ENCODE assay signal across 8 cellular contexts in genomic region chr19:15584541-15585115, GRCh38. TPM values are rescaled to one million over a fixed set of nuclear protein-coding genes. Genes with fewer than 3 reads are reported as not detected.
DNase-seq lines count a peak whose midpoint lies in the region; ATAC-seq and TF ChIP-seq lines count a peak whose summit lies in the region.

No MANE protein-coding gene starts in this region.

- no peak overlapping the region for H2BK12ac ChIP-seq in H9 (ENCODE audit: insufficient read length, low read depth, low read length)

- H4K5ac ChIP-seq in H9 (ENCODE audit: insufficient read length, low read depth, low read length) = no peak overlapping the region

- H3K4me2 ChIP-seq in H9 (ENCODE audit: insufficient read depth, insufficient read length, low read length) (no peak overlapping the region), OCI-LY7 (ENCODE audit: low read length) (no peak overlapping the region)

- POLR2A ChIA-PET in OCI-LY7 (lab: Charles Lee) = no interaction called here
- POLR2A ChIA-PET in naive thymus-derived CD8-positive, alpha-beta T cell (lab: Charles Lee) = no interaction called here

- CTCF ChIA-PET in OCI-LY7 (lab: Charles Lee; ENCODE audit: unreplicated experiment) = no interaction called here

- no peak overlapping the region for H3K9ac ChIP-seq in H9 (ENCODE audit: extremely low read depth, insufficient read length, low read length)

- no peak overlapping the region for H2BK120ac ChIP-seq in H9 (ENCODE audit: low read depth, low read length, poor library complexity, severe bottlenecking)

- WGBS in H9 (ENCODE audit: extremely low coverage, insufficient read length, low lambda C conversion rate) = no CpG with 5 or more reads among the region's 35 CpGs

- intact Hi-C loops in OCI-LY7 (cut with micrococcal nuclease; ENCODE audit: unreplicated experiment) = no loop called here

- no peak overlapping the region for H4K8ac ChIP-seq in H9 (replicated peaks; ENCODE audit: insufficient read length, low read depth, low read length)

- H3K4me3 Mint-ChIP-seq in H9 = peak overlapping the region in 1 of 2 experiments; percentile 63; a peak in 3 of 5 replicates
- H3K4me3 Mint-ChIP-seq in naive thymus-derived CD8-positive, alpha-beta T cell = peak overlapping the region in 8 of 10 donors; percentile 33 to 74 (median 63)
- no peak overlapping the region for H3K4me3 Mint-ChIP-seq in stimulated activated memory B cell treated with anti-CD40 and anti-IgM and Interleukin-4, amounts not matched to agents 10 μg/mL and 1 μg/mL and 100 μg/mL, for 72 hours

- H2BK5ac ChIP-seq in H9 (ENCODE audit: insufficient read length, low read length) = no peak overlapping the region

- peaks cover 60 to 88% of the 10 kb centered on the region in 2 experiments for H3K9me3 Mint-ChIP-seq in H9
- H3K9me3 Mint-ChIP-seq in naive thymus-derived CD8-positive, alpha-beta T cell = no peaks in the 10 kb centered on the region
- no peaks in the 10 kb centered on the region for H3K9me3 Mint-ChIP-seq in stimulated activated memory B cell treated with anti-CD40 and anti-IgM and Interleukin-4, amounts not matched to agents 10 μg/mL and 1 μg/mL and 100 μg/mL, for 72 hours

- H3K27ac ChIP-seq in H9 (ENCODE audit: insufficient read length, low read depth, low read length) (no peak overlapping the region), OCI-LY7 (ENCODE audit: low read depth, low read length, poor library complexity, severe bottlenecking) (no peak overlapping the region)

- peak; percentile 81 for ATAC-seq in esophagus mucosa
- ATAC-seq in naive thymus-derived CD8-positive, alpha-beta T cell = peak; percentile 98 to 99
- peak; percentile 78 for ATAC-seq in stimulated activated memory B cell treated with anti-CD40 and anti-IgM and Interleukin-4, amounts not matched to agents 10 μg/mL and 1 μg/mL and 100 μg/mL, for 72 hours
- no peak for ATAC-seq in HG02981 (IDR thresholded peaks at IDR 0.05; ENCODE audit: unreplicated experiment)

- no peaks in the 10 kb centered on the region for H3K36me3 ChIP-seq in OCI-LY7 (ENCODE audit: insufficient read depth, low read length)

- peaks cover 3% of the 10 kb centered on the region; the same call in 1 of the 2 replicates for H3K27me3 Mint-ChIP-seq in H9 (ENCODE audit: low read depth)
- H3K27me3 Mint-ChIP-seq in naive thymus-derived CD8-positive, alpha-beta T cell = peaks cover 13 to 41% (median 15%) of the 10 kb centered on the region in 5 donors
- H3K27me3 Mint-ChIP-seq in stimulated activated memory B cell treated with anti-CD40 and anti-IgM and Interleukin-4, amounts not matched to agents 10 μg/mL and 1 μg/mL and 100 μg/mL, for 72 hours = peaks cover 66% of the 10 kb centered on the region

- H3K4ac ChIP-seq in H9 (ENCODE audit: low read depth, low read length) = no peak overlapping the region

- H3K79me1 ChIP-seq in H9 (ENCODE audit: insufficient read depth, low read depth, low read length, poor library complexity, severe bottlenecking) = no peaks in the 10 kb centered on the region

- H4K91ac ChIP-seq in H9 (ENCODE audit: insufficient read length, low read depth, low read length) = no peak overlapping the region

- H3K9me3 ChIP-seq in H9 (ENCODE audit: control insufficient read depth, low read depth, low read length) = peaks cover 20% of the 10 kb centered on the region
- H3K9me3 ChIP-seq in OCI-LY7 (ENCODE audit: low read length) = no peaks in the 10 kb centered on the region

- TF ChIP-seq CTCF in H9 (conservative IDR thresholded peaks at IDR 0.05) = peak; percentile 67
- TF ChIP-seq CTCF in OCI-LY7 (conservative IDR thresholded peaks at IDR 0.05; ENCODE audit: low read length) = peak; percentile 87

- H3K23me2 ChIP-seq in H9 (ENCODE audit: insufficient read length, low read depth, low read length, poor library complexity, severe bottlenecking) = no peaks in the 10 kb centered on the region

- H4K20me1 ChIP-seq in H9 (ENCODE audit: control insufficient read depth, insufficient read depth, insufficient read length) (no peaks in the 10 kb centered on the region), OCI-LY7 (ENCODE audit: insufficient read depth, low read length) (no peaks in the 10 kb centered on the region)

- H3K23ac ChIP-seq in H9 (ENCODE audit: insufficient read length, low read depth, low read length) = no peak overlapping the region

- H2AFZ ChIP-seq in H9 (ENCODE audit: low read length) (no peak overlapping the region), OCI-LY7 (ENCODE audit: low read length) (no peak overlapping the region)

- peak; percentile 86 for DNase-seq in AG20443 (ENCODE audit: low spot score)
- peak; percentile 90 for DNase-seq in H9
- DNase-seq in OCI-LY7 (ENCODE audit: low spot score) = peak; percentile 53
- DNase-seq in activated T-cell treated with anti-CD3 and anti-CD28 coated beads for 24 hours (ENCODE audit: low read depth) = peak; percentile 81
- peak; percentile 66 to 90 (median 81) for DNase-seq in naive thymus-derived CD8-positive, alpha-beta T cell

- H3K56ac ChIP-seq in H9 (ENCODE audit: insufficient read length, low read depth, low read length) = no peak overlapping the region

- no peaks in the 10 kb centered on the region for H3K4me1 ChIP-seq in H9 (ENCODE audit: insufficient read depth, low read length)
- no peaks in the 10 kb centered on the region for H3K4me1 ChIP-seq in OCI-LY7 (ENCODE audit: insufficient read depth, low read length, poor library complexity, severe bottlenecking)

- BruUV-seq in OCI-LY7 (replicated peaks; lab: Mats Ljungman, UMichigan) = no TSS peak

- H3K4me3 ChIP-seq in OCI-LY7 (ENCODE audit: low read depth, low read length, poor library complexity, severe bottlenecking) = no peak overlapping the region

- peaks cover 5 to 20% (median 9%) of the 10 kb centered on the region in 3 experiments; a peak in 6 of 7 replicates for H3K36me3 Mint-ChIP-seq in H9 (ENCODE audit: insufficient read depth in 1 of 3, low read depth in 3 of 3)
- H3K36me3 Mint-ChIP-seq in naive thymus-derived CD8-positive, alpha-beta T cell = no peaks in the 10 kb centered on the region
- no peaks in the 10 kb centered on the region for H3K36me3 Mint-ChIP-seq in stimulated activated memory B cell treated with anti-CD40 and anti-IgM and Interleukin-4, amounts not matched to agents 10 μg/mL and 1 μg/mL and 100 μg/mL, for 72 hours

- no peak overlapping the region for H3T11ph ChIP-seq in H9 (ENCODE audit: low read length)

- H3K79me2 ChIP-seq in H9 (ENCODE audit: insufficient read depth, low read length) = no peaks in the 10 kb centered on the region
- no peaks in the 10 kb centered on the region for H3K79me2 ChIP-seq in OCI-LY7 (ENCODE audit: insufficient read depth, low read depth, low read length)

- no peak overlapping the region for H3K18ac ChIP-seq in H9 (ENCODE audit: insufficient read length, low read depth, low read length)

- H3K27ac Mint-ChIP-seq in H9 = no peak overlapping the region
- H3K27ac Mint-ChIP-seq in naive thymus-derived CD8-positive, alpha-beta T cell = peak overlapping the region in 1 of 10 donors; percentile 22
- no peak overlapping the region for H3K27ac Mint-ChIP-seq in stimulated activated memory B cell treated with anti-CD40 and anti-IgM and Interleukin-4, amounts not matched to agents 10 μg/mL and 1 μg/mL and 100 μg/mL, for 72 hours

- no peaks in the 10 kb centered on the region for H3K4me1 Mint-ChIP-seq in H9
- H3K4me1 Mint-ChIP-seq in naive thymus-derived CD8-positive, alpha-beta T cell = peaks cover 0 to 6% (median 3%) of the 10 kb centered on the region in 4 donors
- H3K4me1 Mint-ChIP-seq in stimulated activated memory B cell treated with anti-CD40 and anti-IgM and Interleukin-4, amounts not matched to agents 10 μg/mL and 1 μg/mL and 100 μg/mL, for 72 hours = peaks cover 13% of the 10 kb centered on the region

- H3K27me3 ChIP-seq in H9 (ENCODE audit: insufficient read depth, low read length) = no peaks in the 10 kb centered on the region

- no peak overlapping the region for H2BK20ac ChIP-seq in H9 (ENCODE audit: low read depth, low read length, poor library complexity, severe bottlenecking)

- no peak overlapping the region for H2BK15ac ChIP-seq in H9 (ENCODE audit: low read depth, low read length)

- H3K9me2 ChIP-seq in OCI-LY7 (ENCODE audit: insufficient read depth, low read length) = no peaks in the 10 kb centered on the region

- no peak overlapping the region for H2AK5ac ChIP-seq in H9 (ENCODE audit: insufficient read length, low read length)

- H3K14ac ChIP-seq in H9 (ENCODE audit: insufficient read depth, low read length) = no peak overlapping the region

RNA-seq across cellular contexts. Expression of gene CYP4F8, which starts 30.4 kb away (rescaled TPM):
- not detected in 2 replicates for total RNA-seq in H9 (2021)
- total RNA-seq in OCI-LY7 (2014; rRNA removed; shearing (Covaris generic)) = not detected in 2 replicates
- not detected in 2 replicates for total RNA-seq in OCI-LY7 (2022)
- total RNA-seq in esophagus mucosa = not detected
- not detected for total RNA-seq in naive thymus-derived CD8-positive, alpha-beta T cell
- polyA plus RNA-seq in naive thymus-derived CD8-positive, alpha-beta T cell = not detected

RNA-seq across cellular contexts. Expression of gene CYP4F3, which starts 56.1 kb away (rescaled TPM):
- total RNA-seq in H9 (2021) = not detected in 2 replicates
- not detected in 2 replicates for total RNA-seq in OCI-LY7 (2014; rRNA removed; shearing (Covaris generic))
- total RNA-seq in OCI-LY7 (2022) = not detected in 2 replicates
- total RNA-seq in esophagus mucosa = 34.8 TPM
- total RNA-seq in naive thymus-derived CD8-positive, alpha-beta T cell = not detected
- polyA plus RNA-seq in naive thymus-derived CD8-positive, alpha-beta T cell = not detected

Comparison
In these comparisons a context has a peak if more than half of its experiments do, and no peak if none do; other contexts are left out.
1. RNA of gene CYP4F3, which starts 56.1 kb away (total RNA-seq): 34.8 TPM in esophagus mucosa (single experiment); not detected in naive thymus-derived CD8-positive, alpha-beta T cell, not detected in H9 and not detected in OCI-LY7; every median in the first group is over 10 times any median in the second.
2. Peak in every context shown above with its lines, with median percentiles within 50 percentile points of each other: DNase-seq.